Comparison of ENCODE assay signal across 21 cellular contexts in the genomic region with DNA sequence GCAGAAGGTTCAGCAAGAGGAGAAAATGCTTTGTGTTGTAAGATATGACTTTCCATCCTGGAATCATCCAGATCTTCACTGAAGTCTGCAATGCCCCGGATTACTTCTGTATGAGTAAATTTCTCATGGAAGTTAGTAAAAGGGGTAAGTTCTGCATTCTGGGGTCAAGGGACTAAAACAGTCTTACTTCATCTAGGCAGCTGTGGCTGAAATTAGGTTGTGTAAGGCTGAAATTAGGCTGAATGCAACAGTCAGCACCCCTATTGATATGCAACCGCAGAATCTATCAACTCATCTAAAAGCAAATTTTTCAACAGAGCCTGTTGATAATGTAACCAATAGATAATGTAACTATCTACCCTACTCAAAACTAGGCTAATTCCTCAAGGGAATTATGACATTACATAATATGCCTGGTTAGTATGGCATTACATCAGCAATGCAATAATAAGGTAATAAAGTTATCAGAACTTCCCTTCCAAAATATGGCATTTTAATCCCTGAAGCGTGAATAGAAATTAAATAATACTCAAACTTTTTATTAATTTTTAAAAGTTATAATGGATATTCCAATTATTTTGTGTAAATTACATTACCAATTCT.
"Had no signal": no experiment of that assay in that cellular context is flagged by ENCODE, and none has a peak within 500 bp of the region (broad histone marks: within the 10 kb centered on the region; RNA-seq: fewer than 3 reads in every experiment).

No MANE protein-coding gene starts in this region.

- H3K27me3 ChIP-seq: gastrocnemius medialis, thyroid gland had no signal

- ATAC-seq: activated CD4-positive, CD25-positive, alpha-beta regulatory T cell treated with anti-CD3 and anti-CD28 coated beads, Interleukin-2, amount 50 U/mL, for 24 hours; activated CD8-positive, alpha-beta T cell treated with anti-CD3 and anti-CD28 coated beads, Interleukin-2, amount 10 ng/mL, durations not matched to agents 7 days and 5 days; activated naive CD8-positive, alpha-beta T cell treated with anti-CD3 and anti-CD28 coated beads, Interleukin-2, amount 50 U/mL, for 24 hours; activated T-cell treated with anti-CD3 and anti-CD28 coated beads, Interleukin-2, amount 50 U/mL, for 4 hours; gastrocnemius medialis; left lobe of liver had no signal

- H3K36me3 ChIP-seq: gastrocnemius medialis, thyroid gland had no signal

- DNase-seq: activated CD4-positive, alpha-beta T cell treated with anti-CD3 and anti-CD28 coated beads, Interleukin-2, amount 10 ng/mL, durations not matched to agents 7 days and 5 days; activated CD8-positive, alpha-beta T cell treated with anti-CD3 and anti-CD28 coated beads, Interleukin-2, amount 10 ng/mL, durations not matched to agents 7 days and 5 days; activated naive CD4-positive, alpha-beta T cell treated with anti-CD3 and anti-CD28 coated beads for 36 hours; activated naive CD8-positive, alpha-beta T cell treated with anti-CD3 and anti-CD28 coated beads, Interleukin-2, amount 50 U/mL, for 24 hours; activated T-cell treated with anti-CD3 and anti-CD28 coated beads, Interleukin-2, amount 50 U/mL, for 4 hours; aorta; cerebellar nuclear complex; cortex of kidney; gastrocnemius medialis; head of caudate nucleus; nephron progenitor cell; occipital lobe; stimulated activated CD4-positive, alpha-beta T cell treated with anti-CD3 and anti-CD28 coated beads, Interleukin-2, amount 100 ng/mL, for 24 hours; stimulated activated naive CD4-positive, alpha-beta T cell treated with Interleukin-2 at 50 U/mL for 16 hours; thyroid gland had no signal

- H3K9me3 ChIP-seq: gastrocnemius medialis, thyroid gland had no signal

- H3K4me3 Mint-ChIP-seq: activated CD4-positive, alpha-beta T cell treated with anti-CD3 and anti-CD28 coated beads, Interleukin-2, amount 10 ng/mL, durations not matched to agents 7 days and 5 days; activated CD8-positive, alpha-beta T cell treated with anti-CD3 and anti-CD28 coated beads, Interleukin-2, amount 10 ng/mL, durations not matched to agents 7 days and 5 days; activated naive CD4-positive, alpha-beta T cell treated with anti-CD3 and anti-CD28 coated beads for 36 hours; activated naive CD8-positive, alpha-beta T cell treated with anti-CD3 and anti-CD28 coated beads, Interleukin-2, amount 50 U/mL, for 24 hours; activated T-cell treated with anti-CD3 and anti-CD28 coated beads, Interleukin-2, amount 50 U/mL, for 4 hours; nephron progenitor cell had no signal

- H3K27ac ChIP-seq: gastrocnemius medialis, thyroid gland had no signal

- H3K4me1 Mint-ChIP-seq: activated CD4-positive, alpha-beta T cell treated with anti-CD3 and anti-CD28 coated beads, Interleukin-2, amount 10 ng/mL, durations not matched to agents 7 days and 5 days had no signal

- H3K27ac Mint-ChIP-seq: activated CD4-positive, alpha-beta T cell treated with anti-CD3 and anti-CD28 coated beads, Interleukin-2, amount 10 ng/mL, durations not matched to agents 7 days and 5 days; activated CD8-positive, alpha-beta T cell treated with anti-CD3 and anti-CD28 coated beads, Interleukin-2, amount 10 ng/mL, durations not matched to agents 7 days and 5 days; activated naive CD4-positive, alpha-beta T cell treated with anti-CD3 and anti-CD28 coated beads for 36 hours; activated naive CD8-positive, alpha-beta T cell treated with anti-CD3 and anti-CD28 coated beads, Interleukin-2, amount 50 U/mL, for 24 hours; nephron progenitor cell; progenitor cell of endocrine pancreas had no signal

- H3K27me3 Mint-ChIP-seq: progenitor cell of endocrine pancreas had no signal

- H3K9me3 Mint-ChIP-seq: activated CD4-positive, alpha-beta T cell treated with anti-CD3 and anti-CD28 coated beads, Interleukin-2, amount 10 ng/mL, durations not matched to agents 7 days and 5 days; activated naive CD8-positive, alpha-beta T cell treated with anti-CD3 and anti-CD28 coated beads, Interleukin-2, amount 50 U/mL, for 24 hours; activated T-cell treated with anti-CD3 and anti-CD28 coated beads, Interleukin-2, amount 50 U/mL, for 4 hours had no signal

- FAIRE-seq: endometrium, keratinocyte had no signal

- H3K4me3 ChIP-seq: gastrocnemius medialis, lung, thyroid gland had no signal
